In genomic region chr1:82153282-82153630, GRCh38 we compare ENCODE assay signal across 16 cellular contexts.
DNase-seq lines count a peak whose midpoint lies in the region; ATAC-seq, FAIRE-seq and TF ChIP-seq lines count a peak whose summit lies in the region.
"Had no signal": no experiment of that assay in that cellular context is flagged by ENCODE, and none has a peak within 500 bp of the region (broad histone marks: within the 10 kb centered on the region; RNA-seq: fewer than 3 reads in every experiment).

No MANE protein-coding gene starts in this region.

- intact Hi-C loops in GM12878 (cut with micrococcal nuclease; ENCODE audit: unreplicated experiment): no loop called here

- H3K4me1 ChIP-seq in GM12878 (ENCODE audit: control insufficient read depth, insufficient read depth, low read length): no peaks in the 10 kb centered on the region
- H3K4me1 ChIP-seq: parathyroid adenoma, uterus had no signal

- H3K79me2 ChIP-seq in GM12878 (ENCODE audit: control insufficient read depth, insufficient read depth, low read length): no peaks in the 10 kb centered on the region
- H3K79me2 ChIP-seq: parathyroid adenoma had no signal

- H3K4me2 ChIP-seq in GM12878 (ENCODE audit: control insufficient read depth, insufficient read depth): 0 out of 2 replicates have a peak overlapping the region, but pooled peaks have one; percentile 24

- RAD21 ChIA-PET in GM12878 (lab: Charles Lee; ENCODE audit: unreplicated experiment): interaction anchor here (0.7 to 3.1 kb wide), 29 partner anchors 8 to 604 kb away, joined by 3 to 31 read pairs (median 5); no protein-coding TSS in a partner anchor

- no peaks in the 10 kb centered on the region for H3K36me3 Mint-ChIP-seq in T-helper 17 cell (ENCODE audit: low read depth)

- TF ChIP-seq EP300 in GM12878 (IDR thresholded peaks at IDR 0.05; ENCODE audit: borderline replicate concordance in 1 of 2, control insufficient read depth in 1 of 2, low read depth in 2 of 2, low read length in 2 of 2): peak in 1 of 2 experiments; percentile 28; a peak in 1 of 4 replicates

- H3K27me3 ChIP-seq in GM12878 (replicated peaks in 1 of 2; ENCODE audit: control insufficient read depth in 2 of 2, insufficient read depth in 2 of 2, low read length in 1 of 2): no peaks in the 10 kb centered on the region
- H3K27me3 ChIP-seq: uterus had no signal

- POLR2A ChIA-PET in GM12878 (lab: Charles Lee): interaction anchor here (1.3 to 3.1 kb wide), 4 partner anchors 8 to 74 kb away, joined by 3 to 19 read pairs (median 8); no protein-coding TSS in a partner anchor

- in situ Hi-C loops in ACHN (cut with HindIII; ENCODE audit: low pct_ligation_motif_present, low pct_unique_long_range_greater_than_20kb, low sequenced_read_pairs): no loop called here
- in situ Hi-C loops in GM12878 (cut with MboI): no loop called here

- H3K4me3 ChIP-seq in GM12878: no peak overlapping the region
- H3K4me3 ChIP-seq: uterus had no signal

- H2AFZ ChIP-seq in GM12878 (ENCODE audit: control insufficient read depth, low read depth, low read length): no peak overlapping the region
- H2AFZ ChIP-seq: parathyroid adenoma had no signal

- H3K4me3 Mint-ChIP-seq in T-helper 17 cell: no peak overlapping the region

- TF ChIP-seq RAD21 in GM12878 (IDR thresholded peaks at IDR 0.05; ENCODE audit: insufficient read depth, low read depth, low read length): no peak

- CTCF ChIA-PET in GM12878 (lab: Yijun Ruan, JAX): interaction anchor here (0.7 to 2.7 kb wide), 12 partner anchors 9 to 233 kb away, joined by 3 to 19 read pairs (median 4); no protein-coding TSS in a partner anchor

- SMC1A ChIA-PET in GM12878 (lab: Charles Lee; ENCODE audit: uncharacterized antibody, unreplicated experiment): interaction anchor here (0.6 to 4.6 kb wide), 35 partner anchors 9 to 603 kb away, joined by 3 to 63 read pairs (median 5); no protein-coding TSS in a partner anchor

- no peaks in the 10 kb centered on the region for H4K20me1 ChIP-seq in GM12878 (ENCODE audit: control insufficient read depth, insufficient read depth)

- H3K9me3 ChIP-seq in GM12878 (replicated peaks; ENCODE audit: control insufficient read depth, insufficient read depth, low read length) (no peaks in the 10 kb centered on the region), T-helper 17 cell (ENCODE audit: control insufficient read depth, low read length, poor library complexity, severe bottlenecking) (no peaks in the 10 kb centered on the region)
- H3K9me3 ChIP-seq: uterus had no signal

- no peak overlapping the region for H3K9ac ChIP-seq in GM12878 (ENCODE audit: control insufficient read depth, insufficient read depth, low read length)
- H3K9ac ChIP-seq: parathyroid adenoma had no signal

- BruUV-seq in GM12878 (replicated peaks; lab: Mats Ljungman, UMichigan): no TSS peak

- peak; percentile 61 for ATAC-seq in GM19023 (IDR thresholded peaks at IDR 0.05; ENCODE audit: unreplicated experiment)
- peak; percentile 55 for ATAC-seq in HG02938 (IDR thresholded peaks at IDR 0.05; ENCODE audit: unreplicated experiment)
- ATAC-seq in GM12878: peak; percentile 75
- ATAC-seq in GM21619 (IDR thresholded peaks at IDR 0.05; ENCODE audit: unreplicated experiment): no peak
- no peak for ATAC-seq in GM21381 (IDR thresholded peaks at IDR 0.05; ENCODE audit: unreplicated experiment)
- no peak for ATAC-seq in T-helper 17 cell

- H3K4me1 Mint-ChIP-seq in T-helper 17 cell: no peaks in the 10 kb centered on the region

- peak overlapping the region; percentile 33; the same call in 1 of the 2 replicates for H3K27ac ChIP-seq in GM12878 (ENCODE audit: control insufficient read depth, insufficient read depth)
- H3K27ac ChIP-seq: parathyroid adenoma, uterus had no signal

- no peaks in the 10 kb centered on the region for H3K27me3 Mint-ChIP-seq in T-helper 17 cell

- H3K36me3 ChIP-seq in GM12878 (ENCODE audit: control insufficient read depth in 2 of 2, insufficient read depth in 2 of 2, low read length in 1 of 2): no peaks in the 10 kb centered on the region
- H3K36me3 ChIP-seq: uterus had no signal

- no peak for FAIRE-seq in GM12878 (lab: Jason Lieb, UNC)
- FAIRE-seq: endothelial cell of umbilical vein, GM12892, TTC549 had no signal

- no peak for TF ChIP-seq CTCF in GM12878 (IDR thresholded peaks at IDR 0.05 in 2 of 3, conservative IDR thresholded peaks at IDR 0.05 in 1 of 3; ENCODE audit: control insufficient read depth in 2 of 3, extremely low read depth in 1 of 3, insufficient read depth in 1 of 3, low read depth in 3 of 3, low read length in 3 of 3)

- H3K27ac Mint-ChIP-seq in T-helper 17 cell: no peak overlapping the region

- TF ChIP-seq POLR2A in GM12878 (IDR thresholded peaks at IDR 0.05; ENCODE audit: low read depth, low read length): no peak

- DNase-seq in ACHN (peak; percentile 21), GM12878 (ENCODE audit: low read depth, low spot score) (no peak), NCI-H1105 (lab: John Stamatoyannopoulos, UW) (no peak), T-helper 17 cell (no peak)
- DNase-seq: DMS53, HCEC 1CT, NCI-H524 treated with DMSO at 0.1 percent for 48 hours, uterus had no signal

TF ChIP-seq in GM12878, 131 proteins besides CTCF, POLR2A, EP300 and RAD21:
- TF ChIP-seq GATAD2B (conservative IDR thresholded peaks at IDR 0.05; ENCODE audit: low read depth) (peak; percentile 49), SMARCA5 (IDR thresholded peaks at IDR 0.05) (0 out of 2 replicates have a peak, but pooled peaks have one; percentile 19), SMAD1 (IDR thresholded peaks at IDR 0.05; ENCODE audit: low read depth, partially characterized antibody) (peak; percentile 9), BCL11A (IDR thresholded peaks at IDR 0.05; ENCODE audit: low read depth, low read length) (peak; percentile 51; the same call in 1 of the 2 replicates), RUNX3 (IDR thresholded peaks at IDR 0.05; ENCODE audit: low read length) (peak; percentile 16; the same call in 1 of the 2 replicates), RELB (IDR thresholded peaks at IDR 0.05; ENCODE audit: low read depth) (0 out of 2 replicates have a peak, but pooled peaks have one; percentile 17), CEBPZ (IDR thresholded peaks at IDR 0.05; ENCODE audit: low read depth, low read length) (no peak), IKZF1 (conservative IDR thresholded peaks at IDR 0.05) (no peak; the same call in 1 of the 2 replicates), IKZF2 (IDR thresholded peaks at IDR 0.05) (peak; percentile 73 to 76), IRF3 (IDR thresholded peaks at IDR 0.05) (no peak), POLR2AphosphoS5 (IDR thresholded peaks at IDR 0.05; ENCODE audit: low read length) (no peak)

Comparison
In these comparisons a context has a peak if more than half of its experiments do, and no peak if none do; other contexts are left out.
1. ATAC-seq: peak in GM19023 (single experiment), HG02938 (single experiment) and GM12878 (single experiment); none in GM21619 (single experiment), GM21381 (single experiment) and T-helper 17 cell (single experiment).